ENCODE assay signal across 1 cellular context in the genomic region with DNA sequence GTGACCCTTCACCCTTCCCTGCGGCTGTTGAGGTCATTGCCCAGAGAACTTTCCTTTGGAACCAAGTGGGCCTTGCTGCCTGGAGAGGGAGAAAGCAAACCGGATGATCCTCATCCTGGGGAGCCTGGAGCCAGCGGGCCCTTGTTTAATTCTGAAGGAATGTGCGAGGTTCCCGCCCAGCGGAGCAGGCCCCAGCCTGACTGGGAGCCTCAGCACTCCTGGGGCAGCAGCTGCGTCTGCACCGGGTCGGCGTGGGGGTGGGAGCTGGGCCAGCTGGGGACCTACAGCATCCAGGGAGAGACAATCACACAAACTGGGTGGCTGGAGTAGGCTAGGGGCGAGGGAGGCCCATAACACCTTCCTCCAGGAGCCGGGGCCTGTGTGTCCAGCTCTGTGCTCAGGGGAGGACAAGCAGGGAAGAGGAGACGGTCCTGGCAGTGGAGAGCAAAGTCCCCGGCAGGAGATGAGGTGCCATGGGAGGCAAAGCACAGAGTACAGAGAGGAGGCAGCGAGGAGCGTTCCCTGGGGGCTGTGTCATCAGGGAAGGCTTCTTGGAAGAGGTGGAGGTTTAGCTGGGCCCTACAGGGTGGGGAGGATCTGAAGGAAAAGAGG.
TF ChIP-seq lines count a peak whose summit lies in the region.

No MANE protein-coding gene starts in this region.

TF ChIP-seq in IMR-90, 13 proteins besides CTCF, POLR2A, EP300 and RAD21 (continued from another document):
- no peak for TF ChIP-seq SMC3 (IDR thresholded peaks at IDR 0.05; ENCODE audit: low read depth, low read length)
- no peak for TF ChIP-seq BHLHE40 (IDR thresholded peaks at IDR 0.05; ENCODE audit: low read depth, low read length)
- TF ChIP-seq CHD1 (IDR thresholded peaks at IDR 0.05; ENCODE audit: low read depth, low read length) = no peak
- no peak for TF ChIP-seq ELK1 (IDR thresholded peaks at IDR 0.05; ENCODE audit: borderline replicate concordance, low read depth, low read length)
- TF ChIP-seq USF2 (IDR thresholded peaks at IDR 0.05; ENCODE audit: low read depth, low read length) = no peak
- TF ChIP-seq NFE2L2 (IDR thresholded peaks at IDR 0.05; ENCODE audit: low read depth, low read length) = no peak
- no peak for TF ChIP-seq MXI1 (IDR thresholded peaks at IDR 0.05; ENCODE audit: borderline replicate concordance, low read depth, low read length)
- TF ChIP-seq RFX5 (IDR thresholded peaks at IDR 0.05; ENCODE audit: low read depth, low read length) = no peak
- TF ChIP-seq CEBPB (IDR thresholded peaks at IDR 0.05; ENCODE audit: low read depth, low read length) = no peak
- no peak for TF ChIP-seq MAFK (IDR thresholded peaks at IDR 0.05; ENCODE audit: low read depth, low read length)
- no peak for TF ChIP-seq FOS (IDR thresholded peaks at IDR 0.05; ENCODE audit: low read depth, low read length)
